Comparison of ENCODE assay signal across 1 cellular context in the genomic region with DNA sequence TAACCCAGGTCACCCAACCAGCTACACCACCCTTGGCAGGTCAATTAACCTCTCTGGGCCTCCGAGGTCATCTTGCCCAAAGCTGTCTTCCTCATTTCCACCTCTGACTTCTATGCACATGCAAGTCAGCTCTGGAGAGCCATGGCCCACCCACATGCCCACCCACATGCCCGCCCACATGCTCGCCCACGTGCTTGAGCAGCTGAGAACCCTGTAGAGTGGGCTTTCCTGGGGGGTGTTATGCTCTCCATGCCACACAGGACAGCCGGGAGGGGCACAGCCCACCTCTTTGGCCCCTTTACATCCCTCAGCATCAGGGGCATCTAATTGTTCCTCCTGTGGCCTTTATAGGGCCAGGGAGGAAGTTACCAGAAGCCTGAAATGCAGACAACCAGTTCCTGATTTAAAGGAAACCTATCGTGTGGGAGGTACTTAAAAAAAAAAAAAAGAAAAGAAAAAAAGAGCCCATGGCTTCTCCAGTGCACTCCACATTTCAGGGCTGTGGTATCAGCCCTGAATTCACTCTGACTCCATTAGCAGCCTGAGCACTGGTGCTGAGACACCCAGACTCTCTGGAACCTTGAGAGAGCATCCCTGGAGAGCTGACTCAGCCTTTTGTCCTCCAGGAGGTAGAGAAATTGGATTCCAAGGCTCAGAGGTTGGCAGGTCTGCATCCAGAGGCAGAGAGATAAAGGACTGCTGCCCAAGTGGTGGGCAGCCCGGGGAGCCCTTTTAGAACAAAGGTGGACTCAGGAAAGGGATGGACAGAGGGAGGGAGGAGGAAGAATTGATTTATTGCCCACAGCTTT.
TF ChIP-seq lines count a peak whose summit lies in the region.

No MANE protein-coding gene starts in this region.

TF ChIP-seq in SK-N-SH, 30 proteins besides CTCF, POLR2A, EP300 and RAD21 (continued from another document):
- TF ChIP-seq USF2 (IDR thresholded peaks at IDR 0.05; ENCODE audit: borderline replicate concordance, low read depth, low read length): no peak
- no peak for TF ChIP-seq RCOR1 (IDR thresholded peaks at IDR 0.05; ENCODE audit: low read length)
- TF ChIP-seq FOSL2 (IDR thresholded peaks at IDR 0.05; ENCODE audit: borderline replicate concordance, low read depth): no peak
- no peak for TF ChIP-seq JUND (IDR thresholded peaks at IDR 0.05)
- TF ChIP-seq GATA2 (CRISPR knock-in tag; IDR thresholded peaks at IDR 0.05): no peak
- TF ChIP-seq MAX (IDR thresholded peaks at IDR 0.05; ENCODE audit: low read depth): no peak
- no peak for TF ChIP-seq YY1 (IDR thresholded peaks at IDR 0.05; ENCODE audit: low read depth)
- no peak for TF ChIP-seq EZH2phosphoT487 (IDR thresholded peaks at IDR 0.05; ENCODE audit: borderline replicate concordance, low read depth)
